ENCODE assay signal across 1 cellular context in the genomic region with DNA sequence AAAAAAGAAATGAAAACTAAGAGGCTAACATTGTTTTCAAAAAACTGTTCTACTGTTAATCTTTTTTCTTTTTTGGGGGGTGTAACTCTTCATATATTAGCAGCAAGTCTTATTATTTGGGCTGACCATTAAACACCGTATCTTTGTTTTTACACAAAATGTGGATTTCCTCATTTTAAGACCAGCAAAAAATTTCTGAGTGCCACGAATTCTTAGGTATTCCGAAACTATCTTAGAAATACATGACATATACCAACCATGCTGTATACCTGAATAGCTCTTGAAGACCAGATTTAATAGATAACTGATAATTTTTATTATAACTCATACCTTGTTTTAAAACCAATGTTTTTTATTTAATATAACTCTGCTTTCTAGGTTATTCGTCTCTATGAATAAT.
TF ChIP-seq lines count a peak whose summit lies in the region.

No MANE protein-coding gene starts in this region.

TF ChIP-seq in HEK293, 187 proteins besides CTCF, POLR2A, EP300 and RAD21 (continued from another document):
- TF ChIP-seq ZNF639 (tag by site-specific recombination; IDR thresholded peaks at IDR 0.05) (no peak), ZNF214 (tag by site-specific recombination; IDR thresholded peaks at IDR 0.05; ENCODE audit: borderline replicate concordance) (no peak), ZNF560 (tag by site-specific recombination; IDR thresholded peaks at IDR 0.05; ENCODE audit: borderline replicate concordance) (no peak), ZNF768 (tag by site-specific recombination; IDR thresholded peaks at IDR 0.05) (no peak), ZNF610 (tag by site-specific recombination; IDR thresholded peaks at IDR 0.05; ENCODE audit: borderline replicate concordance) (no peak), ZBTB48 (tag by site-specific recombination; IDR thresholded peaks at IDR 0.05) (no peak), ZIC2 (tag by site-specific recombination; IDR thresholded peaks at IDR 0.05) (no peak)
- TF ChIP-seq, protein P1, sequence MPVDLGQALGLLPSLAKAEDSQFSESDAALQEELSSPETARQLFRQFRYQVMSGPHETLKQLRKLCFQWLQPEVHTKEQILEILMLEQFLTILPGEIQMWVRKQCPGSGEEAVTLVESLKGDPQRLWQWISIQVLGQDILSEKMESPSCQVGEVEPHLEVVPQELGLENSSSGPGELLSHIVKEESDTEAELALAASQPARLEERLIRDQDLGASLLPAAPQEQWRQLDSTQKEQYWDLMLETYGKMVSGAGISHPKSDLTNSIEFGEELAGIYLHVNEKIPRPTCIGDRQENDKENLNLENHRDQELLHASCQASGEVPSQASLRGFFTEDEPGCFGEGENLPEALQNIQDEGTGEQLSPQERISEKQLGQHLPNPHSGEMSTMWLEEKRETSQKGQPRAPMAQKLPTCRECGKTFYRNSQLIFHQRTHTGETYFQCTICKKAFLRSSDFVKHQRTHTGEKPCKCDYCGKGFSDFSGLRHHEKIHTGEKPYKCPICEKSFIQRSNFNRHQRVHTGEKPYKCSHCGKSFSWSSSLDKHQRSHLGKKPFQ (tag by site-specific recombination; IDR thresholded peaks at IDR 0.05): no peak
TF ChIP-seq in HEK293: peak in this region for 0.
